21 cellular contexts compared by ENCODE assay signal in genomic region chr6:9761220-9761619, GRCh38.
"Had no signal": no experiment of that assay in that cellular context is flagged by ENCODE, and none has a peak within 500 bp of the region (broad histone marks: within the 10 kb centered on the region; RNA-seq: fewer than 3 reads in every experiment).

No MANE protein-coding gene starts in this region.

- H2AFZ ChIP-seq: parathyroid adenoma had no signal

- H3K9ac ChIP-seq: parathyroid adenoma had no signal

- H3K27ac ChIP-seq: coronary artery, esophagus squamous epithelium, lower lobe of right lung, parathyroid adenoma, right lobe of liver, suprapubic skin, transverse colon, vagina had no signal

- DNase-seq: dermis blood vessel endothelial cell; effector memory CD4-positive, alpha-beta T cell; erythroblast; esophagus squamous epithelium; foreskin melanocyte; hypothalamus; immature natural killer cell; left ventricle myocardium superior; lower lobe of right lung; naive thymus-derived CD8-positive, alpha-beta T cell; nephron progenitor cell; right lobe of liver; small intestine; stimulated activated CD4-positive, alpha-beta T cell treated with anti-CD3 and anti-CD28 coated beads, Interleukin-15, amount 100 ng/mL, for 24 hours; stimulated activated CD4-positive, alpha-beta T cell treated with anti-CD3 and anti-CD28 coated beads, Interleukin-2, amount 100 ng/mL, for 48 hours; stimulated activated naive B cell treated with anti-CD40 and anti-IgM and Interleukin-4, amounts not matched to agents 10 μg/mL and 1 μg/mL and 100 μg/mL, for 72 hours; transverse colon had no signal

- H3K4me1 ChIP-seq: esophagus squamous epithelium, lower lobe of right lung, parathyroid adenoma, right lobe of liver, suprapubic skin, transverse colon, vagina had no signal

- ATAC-seq: left ventricle myocardium superior; lower lobe of right lung; naive thymus-derived CD8-positive, alpha-beta T cell; right lobe of liver; stimulated activated naive B cell treated with anti-CD40 and anti-IgM and Interleukin-4, amounts not matched to agents 10 μg/mL and 1 μg/mL and 100 μg/mL, for 72 hours had no signal

- H3K4me3 ChIP-seq: coronary artery, esophagus squamous epithelium, lower lobe of right lung, right lobe of liver, suprapubic skin, transverse colon, vagina had no signal

- H3K36me3 ChIP-seq: esophagus squamous epithelium, lower lobe of right lung, right lobe of liver, suprapubic skin, transverse colon, vagina had no signal

- H3K79me2 ChIP-seq: parathyroid adenoma had no signal

- H3K9me3 ChIP-seq: esophagus squamous epithelium, lower lobe of right lung, right lobe of liver, suprapubic skin, transverse colon, vagina had no signal

- H3K27me3 ChIP-seq: esophagus squamous epithelium, right lobe of liver, suprapubic skin, transverse colon, vagina had no signal
